ENCODE assay signal across 9 cellular contexts in genomic region chr3:177190701-177191100, GRCh38. TPM values are rescaled to one million over a fixed set of nuclear protein-coding genes. Genes with fewer than 3 reads are reported as not detected.
A peak's percentile ranks its signal among the peaks of the same experiment; 100 is the strongest.
DNase-seq lines count a peak whose midpoint lies in the region; ATAC-seq and TF ChIP-seq lines count a peak whose summit lies in the region.
"Had no signal": no experiment of that assay in that cellular context is flagged by ENCODE, and none has a peak within 500 bp of the region (broad histone marks: within the 10 kb centered on the region; RNA-seq: fewer than 3 reads in every experiment).

No MANE protein-coding gene starts in this region.

- no peak for DNase-seq in activated naive CD8-positive, alpha-beta T cell treated with anti-CD3 and anti-CD28 coated beads, Interleukin-2, amount 50 U/mL, for 24 hours
- DNase-seq in astrocyte of the spinal cord (ENCODE audit: low read depth, low spot score) (peak; percentile 47), immature natural killer cell (no peak), suprapubic skin (ENCODE audit: low spot score in 2 of 2) (no peak), SIG-M5 treated with dmso at 0.1 percent for 504 hours (lab: John Stamatoyannopoulos, UW; ENCODE audit: unreplicated experiment) (no peak), D341Med (ENCODE audit: low spot score) (no peak)
- no peak for DNase-seq in activated naive CD4-positive, alpha-beta T cell (lab: John Stamatoyannopoulos, UW)
- DNase-seq: posterior cingulate gyrus had no signal

- no peak for ATAC-seq in activated naive CD8-positive, alpha-beta T cell treated with anti-CD3 and anti-CD28 coated beads, Interleukin-2, amount 50 U/mL, for 24 hours

- peaks cover 17% of the 10 kb centered on the region for H3K36me3 Mint-ChIP-seq in activated naive CD8-positive, alpha-beta T cell
- H3K36me3 Mint-ChIP-seq in activated naive CD8-positive, alpha-beta T cell treated with anti-CD3 and anti-CD28 coated beads, Interleukin-2, amount 50 U/mL, for 24 hours (ENCODE audit: low read depth) = peaks cover 44% of the 10 kb centered on the region
- peaks cover 0 to 9% (median 0%) of the 10 kb centered on the region in 3 donors for H3K36me3 Mint-ChIP-seq in immature natural killer cell

- H3K4me1 ChIP-seq in suprapubic skin = peaks cover 44% of the 10 kb centered on the region

- no peaks in the 10 kb centered on the region for H3K9me3 ChIP-seq in suprapubic skin

- in situ Hi-C loops in astrocyte of the spinal cord (cut with HindIII; ENCODE audit: low sequenced_read_pairs) = no loop called here

- TF ChIP-seq EP300 in suprapubic skin (IDR thresholded peaks at IDR 0.05) = no peak

- no peaks in the 10 kb centered on the region for H3K27me3 Mint-ChIP-seq in activated naive CD8-positive, alpha-beta T cell
- no peaks in the 10 kb centered on the region for H3K27me3 Mint-ChIP-seq in activated naive CD8-positive, alpha-beta T cell treated with anti-CD3 and anti-CD28 coated beads, Interleukin-2, amount 50 U/mL, for 24 hours
- peaks cover under 1 to 10% (median under 1%) of the 10 kb centered on the region in 3 donors for H3K27me3 Mint-ChIP-seq in immature natural killer cell (ENCODE audit: low read depth in 3 of 3)

- H3K27ac ChIP-seq in suprapubic skin = peak overlapping the region; percentile 55

- no peak for TF ChIP-seq POLR2A in suprapubic skin (IDR thresholded peaks at IDR 0.05)

- H3K36me3 ChIP-seq in suprapubic skin = no peaks in the 10 kb centered on the region

- peak overlapping the region; percentile 60 for H3K4me3 Mint-ChIP-seq in activated naive CD8-positive, alpha-beta T cell
- H3K4me3 Mint-ChIP-seq in activated naive CD8-positive, alpha-beta T cell treated with anti-CD3 and anti-CD28 coated beads, Interleukin-2, amount 50 U/mL, for 24 hours = no peak overlapping the region
- no peak overlapping the region for H3K4me3 Mint-ChIP-seq in immature natural killer cell

- peaks cover 70% of the 10 kb centered on the region for H3K4me1 Mint-ChIP-seq in activated naive CD8-positive, alpha-beta T cell (ENCODE audit: low read depth)
- H3K4me1 Mint-ChIP-seq in activated naive CD8-positive, alpha-beta T cell treated with anti-CD3 and anti-CD28 coated beads, Interleukin-2, amount 50 U/mL, for 24 hours = peaks cover 64% of the 10 kb centered on the region
- peaks cover 63 to 74% of the 10 kb centered on the region in 2 donors for H3K4me1 Mint-ChIP-seq in immature natural killer cell

- TF ChIP-seq CTCF in astrocyte of the spinal cord (IDR thresholded peaks at IDR 0.05; ENCODE audit: low read depth, low read length) (no peak), suprapubic skin (IDR thresholded peaks at IDR 0.05) (no peak)

- no peak overlapping the region for H3K27ac Mint-ChIP-seq in activated naive CD8-positive, alpha-beta T cell
- H3K27ac Mint-ChIP-seq in activated naive CD8-positive, alpha-beta T cell treated with anti-CD3 and anti-CD28 coated beads, Interleukin-2, amount 50 U/mL, for 24 hours = no peak overlapping the region
- H3K27ac Mint-ChIP-seq in immature natural killer cell = peak overlapping the region; percentile 7 to 80 (median 22)

- H3K9me3 Mint-ChIP-seq in activated naive CD8-positive, alpha-beta T cell (ENCODE audit: low read depth) = no peaks in the 10 kb centered on the region
- H3K9me3 Mint-ChIP-seq in activated naive CD8-positive, alpha-beta T cell treated with anti-CD3 and anti-CD28 coated beads, Interleukin-2, amount 50 U/mL, for 24 hours = no peaks in the 10 kb centered on the region
- H3K9me3 Mint-ChIP-seq in immature natural killer cell = no peaks in the 10 kb centered on the region

- H3K4me3 ChIP-seq in astrocyte of the spinal cord (ENCODE audit: low read depth, low read length) (no peak overlapping the region), suprapubic skin (no peak overlapping the region)

- 9% methylated on average over 3 of the region's 3 CpGs for WGBS in suprapubic skin

- H3K27me3 ChIP-seq in suprapubic skin = no peaks in the 10 kb centered on the region

RNA-seq across cellular contexts. Expression of gene TBL1XR1, which starts 6.6 kb away (rescaled TPM):
- 10 to 100 TPM; 12.1 to 19.4 (median 13.0) TPM for polyA plus RNA-seq in immature natural killer cell
- total RNA-seq in suprapubic skin = 10 to 100 TPM; 56.0 to 90.8 (median 75.6) TPM

Comparison
In these comparisons a context has a peak if more than half of its experiments do, and no peak if none do; other contexts are left out.
1. H3K27ac Mint-ChIP-seq: peak in immature natural killer cell (6 of 6); none in activated naive CD8-positive, alpha-beta T cell (single experiment) and activated naive CD8-positive, alpha-beta T cell treated with anti-CD3 and anti-CD28 coated beads, Interleukin-2, amount 50 U/mL, for 24 hours (single experiment).